8 cellular contexts compared by ENCODE assay signal in the genomic region with DNA sequence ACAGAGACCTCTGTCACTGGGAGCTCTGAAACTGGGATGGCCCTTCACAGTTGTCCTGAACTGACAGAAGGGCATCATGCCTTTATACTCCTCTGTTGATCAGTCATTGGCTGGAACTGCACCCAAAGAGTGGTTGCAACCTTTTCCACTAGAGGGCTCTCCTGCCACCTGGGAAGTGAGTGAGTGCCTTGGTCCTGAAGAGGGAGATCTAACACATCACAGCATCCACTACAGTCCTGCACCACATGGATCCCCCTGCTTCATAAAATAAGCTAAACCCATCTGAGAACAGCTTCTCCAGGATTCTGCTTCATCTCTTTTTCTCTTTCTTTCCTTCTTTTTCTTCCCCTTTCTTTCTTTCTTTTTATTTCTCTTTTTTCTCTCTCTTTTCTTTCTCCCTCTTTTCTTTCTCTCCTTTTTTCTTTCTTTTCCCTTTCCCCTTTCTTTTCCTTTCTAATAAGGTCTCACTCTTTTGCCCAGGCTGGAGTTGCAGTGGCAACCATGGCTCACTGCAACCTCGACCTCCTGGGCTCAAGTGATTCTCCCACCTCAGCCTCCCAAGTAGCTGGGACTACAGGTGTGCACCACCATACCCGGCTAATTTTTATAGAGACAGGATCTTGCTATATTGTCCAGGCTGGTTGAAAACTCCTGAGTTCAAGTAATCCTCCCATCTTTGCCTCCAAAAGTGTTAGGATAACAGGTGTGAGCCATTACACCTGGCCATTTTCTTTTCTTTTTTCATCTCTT. TPM values are rescaled to one million over a fixed set of nuclear protein-coding genes. Genes with fewer than 3 reads are reported as not detected.
DNase-seq lines count a peak whose midpoint lies in the region; ATAC-seq, FAIRE-seq and TF ChIP-seq lines count a peak whose summit lies in the region.

No MANE protein-coding gene starts in this region.

- FAIRE-seq in endothelial cell of umbilical vein (lab: Jason Lieb, UNC): peak; percentile 89

- H3K27me3 ChIP-seq in BLaER1 treated with 17β-estradiol and CSF1 and Interleukin-3, amounts not matched to agents 10 nM and 100 nM: no peaks in the 10 kb centered on the region
- H3K27me3 ChIP-seq in endothelial cell of umbilical vein (ENCODE audit: control insufficient read depth in 2 of 2, insufficient read depth in 2 of 2, low read length in 2 of 2) (no peaks in the 10 kb centered on the region), testis (no peaks in the 10 kb centered on the region)

- no peaks in the 10 kb centered on the region for H3K79me2 ChIP-seq in endothelial cell of umbilical vein (ENCODE audit: control insufficient read depth, insufficient read depth, low read length)

- H4K20me1 ChIP-seq in BLaER1 treated with 17β-estradiol and CSF1 and Interleukin-3, amounts not matched to agents 10 nM and 100 nM: no peaks in the 10 kb centered on the region; a peak in 1 of 22 replicates
- H4K20me1 ChIP-seq in endothelial cell of umbilical vein (replicated peaks; ENCODE audit: control insufficient read depth, extremely low read depth, insufficient read depth, low read length): no peaks in the 10 kb centered on the region

- peak overlapping the region in 9 of 11 experiments; percentile 17 to 56 (median 43); a peak in 14 of 22 replicates for H3K4me2 ChIP-seq in BLaER1 treated with 17β-estradiol and CSF1 and Interleukin-3, amounts not matched to agents 10 nM and 100 nM
- no peak overlapping the region for H3K4me2 ChIP-seq in endothelial cell of umbilical vein (ENCODE audit: insufficient read depth, low read length)

- H3K9me3 ChIP-seq in BLaER1 treated with 17β-estradiol and CSF1 and Interleukin-3, amounts not matched to agents 10 nM and 100 nM (replicated peaks in 1 of 11): no peaks in the 10 kb centered on the region
- H3K9me3 ChIP-seq in endothelial cell of umbilical vein (replicated peaks; ENCODE audit: control insufficient read depth, insufficient read depth, low read length): no peaks in the 10 kb centered on the region
- H3K9me3 ChIP-seq in testis: no peaks in the 10 kb centered on the region

- H3K4me3 Mint-ChIP-seq in activated CD4-positive, alpha-beta memory T cell treated with anti-CD3 and anti-CD28 coated beads, Interleukin-2, amount 10 ng/mL, durations not matched to agents 7 days and 5 days: no peak overlapping the region
- H3K4me3 Mint-ChIP-seq in nephron progenitor cell: no peak overlapping the region

- CTCF ChIA-PET in activated CD4-positive, alpha-beta memory T cell treated with anti-CD3 and anti-CD28 coated beads, Interleukin-2, amount 10 ng/mL, durations not matched to agents 7 days and 5 days (lab: Charles Lee): interaction anchor here (0.7 to 1.8 kb wide), 8 partner anchors 12 to 147 kb away, joined by 3 to 8 read pairs (median 3); no protein-coding TSS in a partner anchor
- CTCF ChIA-PET in endothelial cell of umbilical vein (lab: Charles Lee): interaction anchor here (0.5 to 1.7 kb wide), 7 partner anchors 8 to 185 kb away, joined by 3 to 5 read pairs (median 3); no protein-coding TSS in a partner anchor

- TF ChIP-seq POLR2A in endothelial cell of umbilical vein (IDR thresholded peaks at IDR 0.05; ENCODE audit: low read depth, low read length) (no peak), testis (IDR thresholded peaks at IDR 0.05) (no peak)

- WGBS in testis, 2 donors: 89 to 98% methylated on average over 2 of the region's 2 CpGs

- TF ChIP-seq CTCF in endothelial cell of umbilical vein (IDR thresholded peaks at IDR 0.05; ENCODE audit: extremely low read depth in 1 of 2, insufficient read depth in 1 of 2, low read depth in 1 of 2, low read length in 2 of 2) (peak; percentile 64 to 78), nephron progenitor cell (IDR thresholded peaks at IDR 0.05) (peak; percentile 55), testis (IDR thresholded peaks at IDR 0.05) (peak; percentile 38 to 67 (median 53))

- ATAC-seq in GM19023 (IDR thresholded peaks at IDR 0.05; ENCODE audit: unreplicated experiment) (peak; percentile 95), HG03432 (IDR thresholded peaks at IDR 0.05; ENCODE audit: unreplicated experiment) (peak; percentile 90)

- no peak overlapping the region for H2AFZ ChIP-seq in endothelial cell of umbilical vein (ENCODE audit: low read depth, low read length)

- no TSS peak for BruUV-seq in endothelial cell of umbilical vein (replicated peaks; lab: Mats Ljungman, UMichigan)

- DNase-seq in NCI-H82 treated with DMSO at 0.1 percent for 48 hours (lab: John Stamatoyannopoulos, UW; ENCODE audit: unreplicated experiment): peak; percentile 56
- peak; percentile 65 for DNase-seq in activated CD4-positive, alpha-beta memory T cell treated with anti-CD3 and anti-CD28 coated beads, Interleukin-2, amount 10 ng/mL, durations not matched to agents 7 days and 5 days
- peak; percentile 74 for DNase-seq in endothelial cell of umbilical vein (ENCODE audit: low read depth, low spot score)
- peak; percentile 38 for DNase-seq in nephron progenitor cell
- DNase-seq in testis: peak; percentile 78

- peaks cover 21% of the 10 kb centered on the region for H3K27me3 Mint-ChIP-seq in activated CD4-positive, alpha-beta memory T cell treated with anti-CD3 and anti-CD28 coated beads, Interleukin-2, amount 10 ng/mL, durations not matched to agents 7 days and 5 days
- H3K27me3 Mint-ChIP-seq in nephron progenitor cell (ENCODE audit: low read depth, poor library complexity): peaks cover 16% of the 10 kb centered on the region

- intact Hi-C loops in endothelial cell of umbilical vein (cut with micrococcal nuclease) (loop anchor here (1.0 kb wide), 2 partner anchors 14 to 186 kb away; no protein-coding TSS in a partner anchor), testis (cut with DNase I; ENCODE audit: low total_unique reads) (no loop called here)

- H3K27ac Mint-ChIP-seq in activated CD4-positive, alpha-beta memory T cell treated with anti-CD3 and anti-CD28 coated beads, Interleukin-2, amount 10 ng/mL, durations not matched to agents 7 days and 5 days: no peak overlapping the region
- no peak overlapping the region for H3K27ac Mint-ChIP-seq in nephron progenitor cell

- no peaks in the 10 kb centered on the region for H3K36me3 ChIP-seq in BLaER1 treated with 17β-estradiol and CSF1 and Interleukin-3, amounts not matched to agents 10 nM and 100 nM
- no peaks in the 10 kb centered on the region for H3K36me3 ChIP-seq in endothelial cell of umbilical vein (ENCODE audit: control insufficient read depth in 2 of 2, extremely low read depth in 1 of 2, insufficient read depth in 2 of 2, low read length in 2 of 2)
- no peaks in the 10 kb centered on the region for H3K36me3 ChIP-seq in testis (ENCODE audit: low read depth, missing control alignments)

- H3K4me1 ChIP-seq in BLaER1 treated with 17β-estradiol and CSF1 and Interleukin-3, amounts not matched to agents 10 nM and 100 nM: peaks cover 5 to 29% (median 20%) of the 10 kb centered on the region in 10 experiments; a peak in 17 of 20 replicates
- H3K4me1 ChIP-seq in endothelial cell of umbilical vein (ENCODE audit: control insufficient read depth, extremely low read depth, insufficient read depth, low read length) (no peaks in the 10 kb centered on the region), testis (no peaks in the 10 kb centered on the region)

- H3K27ac ChIP-seq in BLaER1 treated with 17β-estradiol and CSF1 and Interleukin-3, amounts not matched to agents 10 nM and 100 nM: no peak overlapping the region
- H3K27ac ChIP-seq in endothelial cell of umbilical vein (ENCODE audit: insufficient read depth, low read depth, low read length): no peak overlapping the region
- H3K27ac ChIP-seq in testis: no peak overlapping the region

- H3K4me1 Mint-ChIP-seq in activated CD4-positive, alpha-beta memory T cell treated with anti-CD3 and anti-CD28 coated beads, Interleukin-2, amount 10 ng/mL, durations not matched to agents 7 days and 5 days: no peaks in the 10 kb centered on the region
- H3K4me1 Mint-ChIP-seq in nephron progenitor cell: peaks cover 14% of the 10 kb centered on the region

- no peaks in the 10 kb centered on the region for H3K9me3 Mint-ChIP-seq in activated CD4-positive, alpha-beta memory T cell treated with anti-CD3 and anti-CD28 coated beads, Interleukin-2, amount 10 ng/mL, durations not matched to agents 7 days and 5 days
- H3K9me3 Mint-ChIP-seq in nephron progenitor cell: no peaks in the 10 kb centered on the region

- POLR2A ChIA-PET in activated CD4-positive, alpha-beta memory T cell treated with anti-CD3 and anti-CD28 coated beads, Interleukin-2, amount 10 ng/mL, durations not matched to agents 7 days and 5 days (lab: Charles Lee): interaction anchor here (1.0 to 1.4 kb wide), 2 partner anchors 42 to 44 kb away, joined by 3 read pairs; no protein-coding TSS in a partner anchor
- POLR2A ChIA-PET in endothelial cell of umbilical vein (lab: Charles Lee): no interaction called here

- dilution Hi-C loops in endothelial cell of umbilical vein (cut with MboI; ENCODE audit: extremely low pct_ligation_motif_present, low sequenced_read_pairs): no loop called here

- no peak overlapping the region for H3K4me3 ChIP-seq in BLaER1 treated with 17β-estradiol and CSF1 and Interleukin-3, amounts not matched to agents 10 nM and 100 nM
- H3K4me3 ChIP-seq in endothelial cell of umbilical vein (replicated peaks in 1 of 3; ENCODE audit: insufficient read depth in 1 of 3, low read depth in 1 of 3, low read length in 3 of 3) (no peak overlapping the region), testis (no peak overlapping the region)

- no peaks in the 10 kb centered on the region for H3K9me1 ChIP-seq in endothelial cell of umbilical vein (replicated peaks; ENCODE audit: control insufficient read depth, extremely low read depth, insufficient read depth, low read length)

- H3K9ac ChIP-seq in BLaER1 treated with 17β-estradiol and CSF1 and Interleukin-3, amounts not matched to agents 10 nM and 100 nM: no peak overlapping the region
- H3K9ac ChIP-seq in endothelial cell of umbilical vein (replicated peaks; ENCODE audit: extremely low read depth, insufficient read depth, low read length): no peak overlapping the region

- no peaks in the 10 kb centered on the region for H3K36me3 Mint-ChIP-seq in activated CD4-positive, alpha-beta memory T cell treated with anti-CD3 and anti-CD28 coated beads, Interleukin-2, amount 10 ng/mL, durations not matched to agents 7 days and 5 days (ENCODE audit: low read depth)
- H3K36me3 Mint-ChIP-seq in nephron progenitor cell (ENCODE audit: low read depth): no peaks in the 10 kb centered on the region

RNA-seq across cellular contexts. Expression of a gene that starts 42.8 kb away (rescaled TPM):
- 10 to 100 TPM; 83.2 to 86.0 TPM for total RNA-seq in activated CD4-positive, alpha-beta memory T cell treated with anti-CD3 and anti-CD28 coated beads, Interleukin-2, amount 10 ng/mL, durations not matched to agents 7 days and 5 days
- total RNA-seq in endothelial cell of umbilical vein (73.8 and 86.1 TPM in 2 replicates), testis (100 to 1,000 TPM; 133 to 138 TPM)
- polyA plus RNA-seq in endothelial cell of umbilical vein (86.2 and 88.8 TPM in 2 replicates), testis (ENCODE audit: insufficient read depth, low read depth, low replicate concordance) (68.7 TPM)
- polyA plus RNA-seq in endothelial cell of umbilical vein (2011; cell fraction: cytosol; rRNA removed): 71.7 and 79.0 TPM in 2 replicates
- 185 and 188 TPM in 2 replicates for polyA plus RNA-seq in endothelial cell of umbilical vein (2011; cell fraction: nucleus; rRNA removed)
- polyA plus RNA-seq in endothelial cell of umbilical vein (2012): 45.6 and 61.3 TPM in 2 replicates
- polyA minus RNA-seq in endothelial cell of umbilical vein: 211 and 233 TPM in 2 replicates
- 95.1 TPM for polyA minus RNA-seq in endothelial cell of umbilical vein (2011; cell fraction: cytosol; rRNA and poly(A)+ RNA removed)
- polyA minus RNA-seq in endothelial cell of umbilical vein (2011; cell fraction: nucleus; rRNA and poly(A)+ RNA removed): 113 and 178 TPM in 2 replicates

RNA-seq across cellular contexts. Expression of a gene that starts 52.4 kb away (rescaled TPM):
- total RNA-seq in activated CD4-positive, alpha-beta memory T cell treated with anti-CD3 and anti-CD28 coated beads, Interleukin-2, amount 10 ng/mL, durations not matched to agents 7 days and 5 days: not detected
- total RNA-seq in endothelial cell of umbilical vein (not detected in 2 replicates), testis (1 to 10 TPM; 1.5 to 1.7 TPM)
- polyA plus RNA-seq in endothelial cell of umbilical vein (not detected in 2 replicates), testis (ENCODE audit: insufficient read depth, low read depth, low replicate concordance) (0.96 TPM)
- not detected in 2 replicates for polyA plus RNA-seq in endothelial cell of umbilical vein (2011; cell fraction: cytosol; rRNA removed)
- not detected in 2 replicates for polyA plus RNA-seq in endothelial cell of umbilical vein (2011; cell fraction: nucleus; rRNA removed)
- not detected in 2 replicates for polyA plus RNA-seq in endothelial cell of umbilical vein (2012)
- polyA minus RNA-seq in endothelial cell of umbilical vein: not detected in 2 replicates
- not detected for polyA minus RNA-seq in endothelial cell of umbilical vein (2011; cell fraction: cytosol; rRNA and poly(A)+ RNA removed)
- polyA minus RNA-seq in endothelial cell of umbilical vein (2011; cell fraction: nucleus; rRNA and poly(A)+ RNA removed): not detected in 2 replicates
